Comparison of ENCODE assay signal across 16 cellular contexts in the genomic region with DNA sequence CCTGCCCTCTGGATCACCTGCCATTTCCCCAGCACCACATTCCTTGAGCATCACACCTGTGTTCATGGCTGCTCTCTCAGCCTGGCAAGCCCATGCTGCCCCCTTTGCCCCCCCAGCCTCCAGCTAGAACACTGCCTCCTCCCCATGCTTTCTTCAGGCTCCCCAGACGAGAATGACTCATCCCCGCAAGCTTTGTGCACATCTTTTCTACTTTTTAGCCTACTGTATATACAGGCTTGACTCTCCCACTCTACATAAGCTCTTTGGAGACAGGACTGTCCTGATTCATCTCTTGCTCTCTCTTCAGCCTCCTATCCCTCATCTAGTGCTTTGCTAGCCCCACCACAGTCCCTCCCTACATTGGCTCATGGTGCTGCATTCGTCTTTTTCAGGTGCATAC. TPM values are rescaled to one million over a fixed set of nuclear protein-coding genes. Genes with fewer than 3 reads are reported as not detected.
DNase-seq lines count a peak whose midpoint lies in the region; ATAC-seq, FAIRE-seq and TF ChIP-seq lines count a peak whose summit lies in the region.
"Had no signal": no experiment of that assay in that cellular context is flagged by ENCODE, and none has a peak within 500 bp of the region (broad histone marks: within the 10 kb centered on the region; RNA-seq: fewer than 3 reads in every experiment).

No MANE protein-coding gene starts in this region.

- no peaks in the 10 kb centered on the region for H3K9me3 ChIP-seq in Panc1 (ENCODE audit: control insufficient read depth, insufficient read depth, low read depth, low read length)
- H3K9me3 ChIP-seq in K562 (replicated peaks; ENCODE audit: control insufficient read depth, insufficient read depth, low read depth, low read length) = no peaks in the 10 kb centered on the region
- no peaks in the 10 kb centered on the region for H3K9me3 ChIP-seq in neuronal stem cell (replicated peaks in 1 of 2; ENCODE audit: control insufficient read depth in 2 of 2, insufficient read depth in 1 of 2, low read depth in 1 of 2, low read length in 2 of 2)
- H3K9me3 ChIP-seq: A549, BE2C had no signal

- no peaks in the 10 kb centered on the region for H3K4me1 Mint-ChIP-seq in immature natural killer cell

- no peak overlapping the region for H3K18ac ChIP-seq in neuronal stem cell (ENCODE audit: low read length)

- H3K4me3 Mint-ChIP-seq in immature natural killer cell = no peak overlapping the region
- H3K4me3 Mint-ChIP-seq: CD4-positive, alpha-beta memory T cell; H9 had no signal

- DNase-seq in HT1080 (ENCODE audit: low read depth) (peak; percentile 33), Panc1 (ENCODE audit: low read depth, low spot score) (no peak), K562 (ENCODE audit: extremely low read depth in 1 of 4, low spot score in 3 of 4) (no peak), neuronal stem cell (ENCODE audit: low spot score) (no peak), immature natural killer cell (no peak), ureter (ENCODE audit: low spot score) (no peak)
- DNase-seq in activated CD8-positive, alpha-beta memory T cell treated with anti-CD3 and anti-CD28 coated beads, Interleukin-2, amount 50 U/mL, for 4 hours = no peak
- DNase-seq: BE2C; CD4-positive, alpha-beta memory T cell; DND-41; GF-D8; GOT3; H9 had no signal

- no peak for TF ChIP-seq RAD21 in K562 (CRISPR knock-in tag; conservative IDR thresholded peaks at IDR 0.05 in 1 of 2, IDR thresholded peaks at IDR 0.05 in 1 of 2)

- H3K14ac ChIP-seq in neuronal stem cell (ENCODE audit: low read length) = no peak overlapping the region

- H3K79me2 ChIP-seq in K562 (ENCODE audit: control insufficient read depth, insufficient read depth, low read length) = no peaks in the 10 kb centered on the region

- H3K9me3 Mint-ChIP-seq in immature natural killer cell = no peaks in the 10 kb centered on the region
- H3K9me3 Mint-ChIP-seq: CD4-positive, alpha-beta memory T cell; H9 had no signal

- no TSS peak for BruUV-seq in Panc1 (replicated peaks; lab: Mats Ljungman, UMichigan)
- BruUV-seq in K562 (replicated peaks; lab: Mats Ljungman, UMichigan) = no TSS peak

- H2AFZ ChIP-seq in K562 (ENCODE audit: low read depth, low read length) = no peak overlapping the region
- H2AFZ ChIP-seq in neuronal stem cell (ENCODE audit: low read length) = no peak overlapping the region

- H2BK15ac ChIP-seq in neuronal stem cell (ENCODE audit: low read length) = no peak overlapping the region

- H2BK120ac ChIP-seq in neuronal stem cell (ENCODE audit: low read depth, low read length) = no peak overlapping the region

- no peak overlapping the region for H3K4me3 ChIP-seq in Panc1 (ENCODE audit: low read depth in 2 of 2, low read length in 2 of 2)
- H3K4me3 ChIP-seq in K562 = no peak overlapping the region
- H3K4me3 ChIP-seq in neuronal stem cell (ENCODE audit: low read length in 2 of 2) = no peak overlapping the region
- H3K4me3 ChIP-seq: A549 had no signal

- H4K20me1 ChIP-seq in K562 (replicated peaks; ENCODE audit: control insufficient read depth, insufficient read depth, low read length) = no peaks in the 10 kb centered on the region

- POLR2A ChIA-PET in Panc1 (lab: Charles Lee) = no interaction called here
- POLR2A ChIA-PET in K562 (lab: Yijun Ruan, JAX) = interaction anchor here (0.5 kb wide), 1 partner anchor 12 kb away, joined by 3 read pairs; no protein-coding TSS in a partner anchor

- H3K27ac Mint-ChIP-seq in immature natural killer cell = no peak overlapping the region

- H3K4me2 ChIP-seq in K562 (ENCODE audit: insufficient read depth, low read length) (no peak overlapping the region), neuronal stem cell (ENCODE audit: insufficient read depth, low read length, poor library complexity, severe bottlenecking) (no peak overlapping the region)
- H3K4me2 ChIP-seq: A549 had no signal

- H2BK5ac ChIP-seq in neuronal stem cell (ENCODE audit: low read length) = no peak overlapping the region

- H4K91ac ChIP-seq in neuronal stem cell (ENCODE audit: low read depth, low read length, poor library complexity) = no peak overlapping the region

- 0 out of 2 replicates have a peak, but pooled peaks have one; percentile 22 for ATAC-seq in Panc1
- no peak; the same call in 2 of the 3 replicates for ATAC-seq in K562
- ATAC-seq: A549 had no signal

- no peak overlapping the region for H2BK12ac ChIP-seq in neuronal stem cell (ENCODE audit: low read length)

- no peaks in the 10 kb centered on the region for H3K36me3 ChIP-seq in Panc1 (ENCODE audit: control insufficient read depth, insufficient read depth, low read length)
- H3K36me3 ChIP-seq in K562 (ENCODE audit: control insufficient read depth, insufficient read depth, low read length) = no peaks in the 10 kb centered on the region
- H3K36me3 ChIP-seq in neuronal stem cell (replicated peaks in 1 of 2; ENCODE audit: control insufficient read depth in 2 of 2, insufficient read depth in 2 of 2, low read length in 2 of 2) = peaks cover 1 to 33% of the 10 kb centered on the region in 2 donors
- H3K36me3 ChIP-seq: BE2C had no signal

- H3K27me3 Mint-ChIP-seq in immature natural killer cell (ENCODE audit: low read depth in 3 of 3) = no peaks in the 10 kb centered on the region
- H3K27me3 Mint-ChIP-seq: CD4-positive, alpha-beta memory T cell had no signal

- H3K23ac ChIP-seq in neuronal stem cell (ENCODE audit: low read depth, low read length, poor library complexity) = no peak overlapping the region

- H3K27me3 ChIP-seq in Panc1 (ENCODE audit: control insufficient read depth, insufficient read depth, low read length) (no peaks in the 10 kb centered on the region), K562 (ENCODE audit: control insufficient read depth in 2 of 2, insufficient read depth in 2 of 2, low read length in 2 of 2) (peaks cover 0 to 3% of the 10 kb centered on the region in 2 experiments; a peak in 3 of 5 replicates), neuronal stem cell (ENCODE audit: control insufficient read depth in 3 of 3, insufficient read depth in 3 of 3, low read depth in 1 of 3, low read length in 3 of 3) (no peaks in the 10 kb centered on the region)
- H3K27me3 ChIP-seq: BE2C had no signal

- in situ Hi-C loops in Panc1 (cut with HindIII; ENCODE audit: low pct_unique_long_range_greater_than_20kb, low sequenced_read_pairs) = no loop called here
- in situ Hi-C loops in K562 (cut with MboI) = no loop called here

- peaks cover 8 to 28% (median 12%) of the 10 kb centered on the region in 3 donors for H3K36me3 Mint-ChIP-seq in immature natural killer cell

- no peak for TF ChIP-seq POLR2A in K562 (conservative IDR thresholded peaks at IDR 0.05)

- TF ChIP-seq CTCF in Panc1 (IDR thresholded peaks at IDR 0.05) (no peak), K562 (IDR thresholded peaks at IDR 0.05 in 2 of 3, conservative IDR thresholded peaks at IDR 0.05 in 1 of 3; ENCODE audit: insufficient read depth in 2 of 3, low read depth in 1 of 3, low read length in 3 of 3) (no peak)

- H3K9ac ChIP-seq in K562 (ENCODE audit: insufficient read depth in 1 of 2, low read depth in 2 of 2, low read length in 2 of 2) (no peak overlapping the region), neuronal stem cell (ENCODE audit: low read depth, low read length, poor library complexity) (peak overlapping the region; percentile 38)

- CTCF ChIA-PET in Panc1 (lab: Charles Lee) (no interaction called here), K562 (lab: Yijun Ruan, JAX; ENCODE audit: low intra/inter-chr PET ratio) (no interaction called here)

- no peak for TF ChIP-seq EP300 in K562 (IDR thresholded peaks at IDR 0.05; ENCODE audit: low read length)

- no peaks in the 10 kb centered on the region for H3K9me1 ChIP-seq in K562 (ENCODE audit: control insufficient read depth, insufficient read depth, low read length)

- H3K27ac ChIP-seq in Panc1 (ENCODE audit: low read length) (no peak overlapping the region), K562 (ENCODE audit: extremely low read depth, low read depth, low read length) (no peak overlapping the region), neuronal stem cell (replicated peaks; ENCODE audit: low read length) (no peak overlapping the region)
- H3K27ac ChIP-seq: A549, C4-2B had no signal

- no peaks in the 10 kb centered on the region for H3K79me1 ChIP-seq in neuronal stem cell (ENCODE audit: low read depth, low read length)

- H3K4me1 ChIP-seq in Panc1 (ENCODE audit: control insufficient read depth, insufficient read depth, low read length) = no peaks in the 10 kb centered on the region
- no peaks in the 10 kb centered on the region; a peak in 1 of 5 replicates for H3K4me1 ChIP-seq in K562 (replicated peaks in 1 of 2; ENCODE audit: control insufficient read depth in 2 of 2, insufficient read depth in 2 of 2, low read length in 2 of 2)
- peaks cover 7% of the 10 kb centered on the region in 2 donors for H3K4me1 ChIP-seq in neuronal stem cell (ENCODE audit: control insufficient read depth in 2 of 2, insufficient read depth in 1 of 2, low read depth in 1 of 2, low read length in 2 of 2)
- H3K4me1 ChIP-seq: A549 had no signal

- intact Hi-C loops in Panc1 (cut with micrococcal nuclease; ENCODE audit: unreplicated experiment) (no loop called here), K562 (cut with micrococcal nuclease) (no loop called here)

- no peak overlapping the region for H3K4ac ChIP-seq in neuronal stem cell (ENCODE audit: low read length)

- WGBS in K562 (ENCODE audit: insufficient coverage, low coverage, missing lambda C conversion rate) = 3% methylated on average over 3 of the region's 3 CpGs
- no CpG with 5 or more reads among the region's 3 CpGs for WGBS in neuronal stem cell (ENCODE audit: extremely low coverage in 2 of 2, insufficient read length in 2 of 2, insufficient replicate concordance in 1 of 2), 2 donors

- no peak overlapping the region for H2AK5ac ChIP-seq in neuronal stem cell (ENCODE audit: low read depth, low read length)

- no peak overlapping the region for H4K8ac ChIP-seq in neuronal stem cell (ENCODE audit: low read depth, low read length)

- FAIRE-seq in K562 (lab: Jason Lieb, UNC) = no peak
- FAIRE-seq: A549, GM19239 had no signal

RNA-seq across cellular contexts. Expression of gene GLIPR2, which starts 19.9 kb away (rescaled TPM):
- 2.6 and 3.7 TPM in 2 replicates for total RNA-seq in HT1080 (2014; rRNA removed; shearing (Covaris generic))
- 3.4 and 3.8 TPM in 2 replicates for polyA plus RNA-seq in HT1080 (2015; cell fraction: cytosol; rRNA removed)
- polyA plus RNA-seq in HT1080 (2015; cell fraction: nucleus; rRNA removed) = 2.3 and 2.4 TPM in 2 replicates
- total RNA-seq in Panc1 (2021; ENCODE audit: unreplicated experiment) (4.9 TPM), K562 (2014; rRNA removed) (2.0 and 4.0 TPM in 2 replicates), K562 (2014; rRNA removed; fragmentation: Illumina TruSeq; extraction: Trizol) (2.2 and 2.4 TPM in 2 replicates), K562 (2015; rRNA removed; fragmentation: Illumina TruSeq; extraction: Trizol) (1.4 TPM in 2 replicates), K562 (2021) (3.8 and 4.7 TPM in 2 replicates), ureter (16.3 TPM)
- polyA plus RNA-seq in Panc1 (2012; ENCODE audit: insufficient read length) = 2.7 TPM
- total RNA-seq in K562 (2011; cell fraction: chromatin; rRNA removed; ENCODE audit: low replicate concordance) = 3.2 and 3.8 TPM in 2 replicates
- total RNA-seq in K562 (2011; cell fraction: nucleolus; rRNA removed) = 1.7 and 2.2 TPM in 2 replicates
- total RNA-seq in K562 (2011; cell fraction: nucleoplasm; rRNA removed) = 2.6 and 4.5 TPM in 2 replicates
- polyA plus RNA-seq in K562 (2011; rRNA removed) (6.9 and 8.8 TPM in 2 replicates), K562 (2014; fragmentation: Illumina TruSeq; extraction: Trizol) (4.4 and 4.8 TPM in 2 replicates), K562 (2014; fragmentation: Nextera tagmentation; extraction: Ambion mirVana) (1 to 10 TPM; 2.7 to 2.9 TPM), K562 (2014; rRNA removed) (4.0 and 4.6 TPM in 2 replicates), immature natural killer cell (100 to 1,000 TPM; 327 to 486 (median 374) TPM)
- polyA plus RNA-seq in K562 (2011; cell fraction: cytosol; rRNA removed) = 5.0 and 5.2 TPM in 2 replicates
- polyA plus RNA-seq in K562 (2011; cell fraction: nucleus; rRNA removed) = 2.9 and 3.2 TPM in 2 replicates
- polyA plus RNA-seq in K562 (2012) = 2.2 and 2.3 TPM in 2 replicates
- 6.3 and 7.9 TPM in 2 replicates for polyA minus RNA-seq in K562 (2011; rRNA and poly(A)+ RNA removed)
- 2.5 and 4.0 TPM in 2 replicates for polyA minus RNA-seq in K562 (2011; cell fraction: cytosol; rRNA and poly(A)+ RNA removed)
- polyA minus RNA-seq in K562 (2011; cell fraction: nucleus; rRNA and poly(A)+ RNA removed) = 0.56 and 0.67 TPM in 2 replicates
- 29.4 TPM for polyA plus RNA-seq in neuronal stem cell (2013, experiment 1 of 2)
- 30.0 TPM for polyA plus RNA-seq in neuronal stem cell (2013, experiment 2 of 2)

RNA-seq across cellular contexts. Expression of gene CCIN, which starts 52.6 kb away (rescaled TPM):
- total RNA-seq in HT1080 (2014; rRNA removed; shearing (Covaris generic)) = 0.03 TPM in 1 of 2 replicates, not detected in the other
- polyA plus RNA-seq in HT1080 (2015; cell fraction: cytosol; rRNA removed) = 0.05 TPM in 1 of 2 replicates, not detected in the other
- polyA plus RNA-seq in HT1080 (2015; cell fraction: nucleus; rRNA removed) = not detected in 2 replicates
- total RNA-seq in Panc1 (2021; ENCODE audit: unreplicated experiment) (0.13 TPM), K562 (2014; rRNA removed) (not detected in 2 replicates), K562 (2014; rRNA removed; fragmentation: Illumina TruSeq; extraction: Trizol) (not detected in 2 replicates), K562 (2015; rRNA removed; fragmentation: Illumina TruSeq; extraction: Trizol) (not detected in 2 replicates), K562 (2021) (not detected in 2 replicates), ureter (not detected)
- not detected for polyA plus RNA-seq in Panc1 (2012; ENCODE audit: insufficient read length)
- total RNA-seq in K562 (2011; cell fraction: chromatin; rRNA removed; ENCODE audit: low replicate concordance) = not detected in 2 replicates
- total RNA-seq in K562 (2011; cell fraction: nucleolus; rRNA removed) = 0.26 TPM in 1 of 2 replicates, not detected in the other
- total RNA-seq in K562 (2011; cell fraction: nucleoplasm; rRNA removed) = not detected in 2 replicates
- polyA plus RNA-seq in K562 (2011; rRNA removed) (not detected in 2 replicates), K562 (2014; fragmentation: Illumina TruSeq; extraction: Trizol) (not detected in 2 replicates), K562 (2014; fragmentation: Nextera tagmentation; extraction: Ambion mirVana) (not detected), K562 (2014; rRNA removed) (not detected in 2 replicates), immature natural killer cell (under 1 TPM in 1 of 3 donors, not detected in 2; 0.43 TPM)
- 0.04 and 0.09 TPM in 2 replicates for polyA plus RNA-seq in K562 (2011; cell fraction: cytosol; rRNA removed)
- not detected in 2 replicates for polyA plus RNA-seq in K562 (2011; cell fraction: nucleus; rRNA removed)
- not detected in 2 replicates for polyA plus RNA-seq in K562 (2012)
- polyA minus RNA-seq in K562 (2011; rRNA and poly(A)+ RNA removed) = not detected in 2 replicates
- polyA minus RNA-seq in K562 (2011; cell fraction: cytosol; rRNA and poly(A)+ RNA removed) = not detected in 2 replicates
- polyA minus RNA-seq in K562 (2011; cell fraction: nucleus; rRNA and poly(A)+ RNA removed) = not detected in 2 replicates
- polyA plus RNA-seq in neuronal stem cell (2013, experiment 1 of 2) = 0.03 TPM
- polyA plus RNA-seq in neuronal stem cell (2013, experiment 2 of 2) = 0.03 TPM
- total RNA-seq: CD4-positive, alpha-beta memory T cell; H9 had no signal
- polyA plus RNA-seq: A549; CD4-positive, alpha-beta memory T cell had no signal
